In genomic region chr14:105925615-105926414, GRCh38 we compare ENCODE assay signal across 17 cellular contexts.
A peak's percentile ranks its signal among the peaks of the same experiment; 100 is the strongest.
DNase-seq lines count a peak whose midpoint lies in the region; ATAC-seq, FAIRE-seq and TF ChIP-seq lines count a peak whose summit lies in the region.
"Had no signal": no experiment of that assay in that cellular context is flagged by ENCODE, and none has a peak within 500 bp of the region (broad histone marks: within the 10 kb centered on the region; RNA-seq: fewer than 3 reads in every experiment).

No MANE protein-coding gene starts in this region.

- no peak for FAIRE-seq in kidney (lab: Jason Lieb, UNC)
- FAIRE-seq: GM12878, GM18507, H1 had no signal

- no peaks in the 10 kb centered on the region for H3K9me3 ChIP-seq in kidney (ENCODE audit: control insufficient read depth in 1 of 2, low read length in 2 of 2)
- H3K9me3 ChIP-seq: BLaER1 treated with 17β-estradiol and CSF1 and Interleukin-3, amounts not matched to agents 10 nM and 100 nM had no signal

- no peak for ATAC-seq in sciatic nerve
- ATAC-seq: GM12878 had no signal

- intact Hi-C loops in activated naive CD4-positive, alpha-beta T cell treated with anti-CD3 and anti-CD28 coated beads for 36 hours (cut with micrococcal nuclease), result no loop called here
- intact Hi-C loops in kidney (cut with DNase I) (no loop called here), sciatic nerve (cut with DNase I) (no loop called here)

- peak; percentile 6 for DNase-seq in activated naive CD4-positive, alpha-beta T cell treated with anti-CD3 and anti-CD28 coated beads, Interleukin-2, amount 50 U/mL, for 16 hours
- no peak for DNase-seq in activated naive CD4-positive, alpha-beta T cell treated with anti-CD3 and anti-CD28 coated beads for 36 hours
- DNase-seq in GM12865 (ENCODE audit: low read depth), result peak; percentile 23
- peak; percentile 61 for DNase-seq in kidney
- peak; percentile 43 for DNase-seq in sciatic nerve (ENCODE audit: low spot score)
- DNase-seq in activated CD4-positive, CD25-positive, alpha-beta regulatory T cell treated with anti-CD3 and anti-CD28 coated beads, Interleukin-2, amount 50 U/mL, for 72 hours, result no peak
- no peak for DNase-seq in C1 segment of cervical spinal cord (lab: John Stamatoyannopoulos, UW)
- no peak for DNase-seq in OCI-M1 (lab: John Stamatoyannopoulos, UW)
- DNase-seq: DMS79 treated with DMSO at 0.1 percent for 48 hours, NCI-H1092, NCI-H146, NCI-H2081, NCI-H510A treated with DMSO at 0.1 percent for 48 hours had no signal

- no peak overlapping the region for H3K27ac Mint-ChIP-seq in activated naive CD4-positive, alpha-beta T cell treated with anti-CD3 and anti-CD28 coated beads for 36 hours

- H3K27ac ChIP-seq in kidney (ENCODE audit: low read depth in 2 of 2, low read length in 2 of 2), result no peak overlapping the region
- H3K27ac ChIP-seq: BLaER1 treated with 17β-estradiol and CSF1 and Interleukin-3, amounts not matched to agents 10 nM and 100 nM had no signal

- H3K9me3 Mint-ChIP-seq in activated naive CD4-positive, alpha-beta T cell treated with anti-CD3 and anti-CD28 coated beads for 36 hours, result peaks cover 2% of the 10 kb centered on the region

- no peak overlapping the region for H3K4me3 Mint-ChIP-seq in activated naive CD4-positive, alpha-beta T cell treated with anti-CD3 and anti-CD28 coated beads for 36 hours

- H3K4me3 ChIP-seq in GM12865 (ENCODE audit: low read depth, low read length) (no peak overlapping the region), kidney (ENCODE audit: low read length in 2 of 2) (no peak overlapping the region)
- H3K4me3 ChIP-seq: BLaER1 treated with 17β-estradiol and CSF1 and Interleukin-3, amounts not matched to agents 10 nM and 100 nM; GM12878 had no signal

- no peak for TF ChIP-seq CTCF in GM12865 (IDR thresholded peaks at IDR 0.05; ENCODE audit: insufficient read depth, low read depth, low read length, missing control alignments)
- no peak for TF ChIP-seq CTCF in kidney (IDR thresholded peaks at IDR 0.05; ENCODE audit: borderline replicate concordance, extremely low read depth, insufficient read depth)

- H3K27me3 Mint-ChIP-seq in activated naive CD4-positive, alpha-beta T cell treated with anti-CD3 and anti-CD28 coated beads for 36 hours (ENCODE audit: low read depth), result peaks cover 19% of the 10 kb centered on the region

- CTCF ChIA-PET in activated naive CD4-positive, alpha-beta T cell treated with anti-CD3 and anti-CD28 coated beads for 36 hours (lab: Charles Lee), result no interaction called here

- H3K36me3 Mint-ChIP-seq in activated naive CD4-positive, alpha-beta T cell treated with anti-CD3 and anti-CD28 coated beads for 36 hours (ENCODE audit: low read depth), result no peaks in the 10 kb centered on the region

- no peak overlapping the region for H3K9ac ChIP-seq in kidney (ENCODE audit: low read length in 2 of 2)
- H3K9ac ChIP-seq: BLaER1 treated with 17β-estradiol and CSF1 and Interleukin-3, amounts not matched to agents 10 nM and 100 nM had no signal

- H3K36me3 ChIP-seq in kidney (ENCODE audit: control insufficient read depth in 1 of 2, insufficient read depth in 2 of 2, low read length in 2 of 2), result no peaks in the 10 kb centered on the region
- H3K36me3 ChIP-seq: BLaER1 treated with 17β-estradiol and CSF1 and Interleukin-3, amounts not matched to agents 10 nM and 100 nM had no signal

- no peaks in the 10 kb centered on the region for H3K4me1 Mint-ChIP-seq in activated naive CD4-positive, alpha-beta T cell treated with anti-CD3 and anti-CD28 coated beads for 36 hours (ENCODE audit: low read depth)

- no peaks in the 10 kb centered on the region for H3K4me1 ChIP-seq in kidney (ENCODE audit: control insufficient read depth in 1 of 2, insufficient read depth in 1 of 2, low read depth in 1 of 2, low read length in 2 of 2)
- H3K4me1 ChIP-seq: BLaER1 treated with 17β-estradiol and CSF1 and Interleukin-3, amounts not matched to agents 10 nM and 100 nM had no signal

Comparison
In these comparisons a context has a peak if more than half of its experiments do, and no peak if none do; other contexts are left out.
1. DNase-seq: peak in activated naive CD4-positive, alpha-beta T cell treated with anti-CD3 and anti-CD28 coated beads, Interleukin-2, amount 50 U/mL, for 16 hours (single experiment), GM12865 (single experiment), kidney (single experiment) and sciatic nerve (single experiment); none in activated naive CD4-positive, alpha-beta T cell treated with anti-CD3 and anti-CD28 coated beads for 36 hours (single experiment), activated CD4-positive, CD25-positive, alpha-beta regulatory T cell treated with anti-CD3 and anti-CD28 coated beads, Interleukin-2, amount 50 U/mL, for 72 hours (single experiment), C1 segment of cervical spinal cord (0 of 14) and OCI-M1 (single experiment).